ENCODE assay signal across 26 cellular contexts in genomic region chr5:65646938-65647337, GRCh38.
"Had no signal": no experiment of that assay in that cellular context is flagged by ENCODE, and none has a peak within 500 bp of the region (broad histone marks: within the 10 kb centered on the region; RNA-seq: fewer than 3 reads in every experiment).

No MANE protein-coding gene starts in this region.

- H3K4me3 Mint-ChIP-seq: mesothelial cell of epicardium; naive B cell; natural killer cell; nephron progenitor cell; stimulated activated naive CD8-positive, alpha-beta T cell treated with anti-CD3 and anti-CD28 coated beads, Interleukin-15, Interleukin-2, amounts not matched to agents 100 ng/mL and 50 ng/mL, for 24 hours had no signal

- H3K4me3 ChIP-seq: hepatocyte, left ventricle myocardium inferior, lung, ovary, psoas muscle, right atrium auricular region, skin epidermis, suprapubic skin, thoracic aorta, tibial artery, upper lobe of right lung had no signal

- H3K27me3 Mint-ChIP-seq: naive B cell; stimulated activated naive CD8-positive, alpha-beta T cell treated with anti-CD3 and anti-CD28 coated beads, Interleukin-15, Interleukin-2, amounts not matched to agents 100 ng/mL and 50 ng/mL, for 24 hours had no signal

- FAIRE-seq: urothelium cell line had no signal

- H2AFZ ChIP-seq: hepatocyte had no signal

- H3K4me1 ChIP-seq: left ventricle myocardium inferior, psoas muscle, right atrium auricular region, suprapubic skin, tibial artery, upper lobe of right lung had no signal

- H3K9me3 Mint-ChIP-seq: mesothelial cell of epicardium; naive B cell; natural killer cell; nephron progenitor cell; stimulated activated naive CD8-positive, alpha-beta T cell treated with anti-CD3 and anti-CD28 coated beads, Interleukin-15, Interleukin-2, amounts not matched to agents 100 ng/mL and 50 ng/mL, for 24 hours had no signal

- ATAC-seq: natural killer cell, psoas muscle, sciatic nerve, upper lobe of right lung had no signal

- H3K4me1 Mint-ChIP-seq: mesothelial cell of epicardium, naive B cell, natural killer cell, nephron progenitor cell had no signal

- H3K27ac ChIP-seq: hepatocyte, left ventricle myocardium inferior, ovary, psoas muscle, right atrium auricular region, skin epidermis, suprapubic skin, thoracic aorta, tibial artery, upper lobe of right lung had no signal

- DNase-seq: islet precursor cell; left ventricle myocardium inferior; mesendoderm; naive B cell; natural killer cell; nephron progenitor cell; ovary; psoas muscle; stimulated activated CD4-positive, alpha-beta T cell treated with anti-CD3 and anti-CD28 coated beads, Interleukin-12 subunit alpha, Interleukin-12 subunit beta, amount 100 ng/mL, for 4 hours; stimulated activated CD4-positive, alpha-beta T cell treated with anti-CD3 and anti-CD28 coated beads, Interleukin-15, amount 100 ng/mL, for 24 hours; stimulated activated CD4-positive, alpha-beta T cell treated with anti-CD3 and anti-CD28 coated beads, Interleukin-2, amount 100 ng/mL, for 24 hours; stimulated activated CD4-positive, alpha-beta T cell treated with anti-CD3 and anti-CD28 coated beads, Interleukin-4, amount 100 ng/mL, for 1 hour; stimulated activated naive CD4-positive, alpha-beta T cell; tibial artery; trophoblast cell; upper lobe of right lung had no signal

- H3K27ac Mint-ChIP-seq: mesothelial cell of epicardium; nephron progenitor cell; stimulated activated naive CD8-positive, alpha-beta T cell treated with anti-CD3 and anti-CD28 coated beads, Interleukin-15, Interleukin-2, amounts not matched to agents 100 ng/mL and 50 ng/mL, for 24 hours had no signal

- H3K4me2 ChIP-seq: hepatocyte had no signal

- H3K36me3 Mint-ChIP-seq: naive B cell had no signal

- H3K9me3 ChIP-seq: left ventricle myocardium inferior, ovary, psoas muscle, right atrium auricular region, suprapubic skin, thoracic aorta, tibial artery, upper lobe of right lung had no signal

- H3K36me3 ChIP-seq: ovary, thoracic aorta had no signal

- H3K27me3 ChIP-seq: hepatocyte, ovary, right atrium auricular region, suprapubic skin, tibial artery, upper lobe of right lung had no signal
